Comparison of ENCODE assay signal across 8 cellular contexts in genomic region chr15:31975446-31976229, GRCh38. TPM values are rescaled to one million over a fixed set of nuclear protein-coding genes. Genes with fewer than 3 reads are reported as not detected.
A peak's percentile ranks its signal among the peaks of the same experiment; 100 is the strongest.
DNase-seq lines count a peak whose midpoint lies in the region; ATAC-seq and TF ChIP-seq lines count a peak whose summit lies in the region.

No MANE protein-coding gene starts in this region.

- H3K36me3 ChIP-seq in ovary = no peaks in the 10 kb centered on the region

- TF ChIP-seq POLR2A in ovary (IDR thresholded peaks at IDR 0.05) = no peak

- no peaks in the 10 kb centered on the region for H3K9me3 ChIP-seq in ovary

- intact Hi-C loops in ovary (cut with DNase I) = no loop called here

- TF ChIP-seq EP300 in ovary (IDR thresholded peaks at IDR 0.05) = no peak

- ATAC-seq in stimulated activated naive CD8-positive, alpha-beta T cell treated with anti-CD3 and anti-CD28 coated beads, Interleukin-15, amount 100 ng/mL, for 72 hours = peak; percentile 49
- ATAC-seq in stimulated activated naive CD8-positive, alpha-beta T cell treated with anti-CD3 and anti-CD28 coated beads, Interleukin-15, Interleukin-2, amounts not matched to agents 100 U/mL and 50 U/mL, for 24 hours = no peak
- no peak for ATAC-seq in HG03159 (IDR thresholded peaks at IDR 0.05; ENCODE audit: unreplicated experiment)

- peaks cover 41% of the 10 kb centered on the region for H3K27me3 Mint-ChIP-seq in stimulated activated naive CD8-positive, alpha-beta T cell treated with anti-CD3 and anti-CD28 coated beads, Interleukin-15, amount 100 ng/mL, for 72 hours
- peaks cover 4 to 13% (median 11%) of the 10 kb centered on the region in 3 donors for H3K27me3 Mint-ChIP-seq in immature natural killer cell (ENCODE audit: low read depth in 3 of 3)

- 45 to 55% (median 49%) methylated on average over 27 of the region's 27 CpGs for WGBS in ovary, 3 donors

- peak overlapping the region in 1 of 2 donors; percentile 55 for H3K4me3 Mint-ChIP-seq in stimulated activated naive CD8-positive, alpha-beta T cell treated with anti-CD3 and anti-CD28 coated beads, Interleukin-15, amount 100 ng/mL, for 72 hours
- peak overlapping the region in 3 of 5 donors; percentile 10 to 41 (median 22) for H3K4me3 Mint-ChIP-seq in immature natural killer cell

- H3K4me1 Mint-ChIP-seq in stimulated activated naive CD8-positive, alpha-beta T cell treated with anti-CD3 and anti-CD28 coated beads, Interleukin-15, amount 100 ng/mL, for 72 hours = peaks cover 17% of the 10 kb centered on the region
- H3K4me1 Mint-ChIP-seq in immature natural killer cell = peaks cover 13 to 18% of the 10 kb centered on the region in 2 donors

- no peaks in the 10 kb centered on the region for H3K36me3 Mint-ChIP-seq in immature natural killer cell

- H3K4me3 ChIP-seq in ovary = no peak overlapping the region

- H3K9me3 Mint-ChIP-seq in stimulated activated naive CD8-positive, alpha-beta T cell treated with anti-CD3 and anti-CD28 coated beads, Interleukin-15, amount 100 ng/mL, for 72 hours = no peaks in the 10 kb centered on the region
- H3K9me3 Mint-ChIP-seq in immature natural killer cell = no peaks in the 10 kb centered on the region

- H3K27ac Mint-ChIP-seq in stimulated activated naive CD8-positive, alpha-beta T cell treated with anti-CD3 and anti-CD28 coated beads, Interleukin-15, amount 100 ng/mL, for 72 hours = no peak overlapping the region
- no peak overlapping the region for H3K27ac Mint-ChIP-seq in immature natural killer cell

- no peaks in the 10 kb centered on the region for H3K27me3 ChIP-seq in ovary

- H3K4me1 ChIP-seq in ovary (ENCODE audit: insufficient read depth) = no peaks in the 10 kb centered on the region

- TF ChIP-seq CTCF in ovary (IDR thresholded peaks at IDR 0.05) = no peak

- DNase-seq in stimulated activated naive CD8-positive, alpha-beta T cell treated with anti-CD3 and anti-CD28 coated beads, Interleukin-15, amount 100 ng/mL, for 72 hours = no peak
- DNase-seq in stimulated activated naive CD8-positive, alpha-beta T cell treated with anti-CD3 and anti-CD28 coated beads, Interleukin-15, Interleukin-2, amounts not matched to agents 100 U/mL and 50 U/mL, for 24 hours = no peak
- DNase-seq in SK-N-DZ (ENCODE audit: low spot score) = peak; percentile 73
- DNase-seq in immature natural killer cell = no peak
- DNase-seq in ovary = no peak
- no peak for DNase-seq in NCI-H2107 (lab: John Stamatoyannopoulos, UW)
- no peak for DNase-seq in RPMI8226

- H3K27ac ChIP-seq in ovary = no peak overlapping the region

RNA-seq across cellular contexts. Expression of gene CHRNA7, which starts 54.7 kb away (rescaled TPM):
- polyA plus RNA-seq in SK-N-DZ (2014; cell fraction: cytosol; rRNA removed) = 32.2 and 38.3 TPM in 2 replicates
- 25.8 and 34.9 TPM in 2 replicates for polyA plus RNA-seq in SK-N-DZ (2014; cell fraction: nucleus; rRNA removed)
- polyA plus RNA-seq in immature natural killer cell = under 1 TPM in 2 of 3 donors, not detected in 1; 0.06 to 0.91 TPM
- 1 to 10 TPM; 1.8 to 5.2 (median 3.4) TPM for total RNA-seq in ovary
- 1 to 10 TPM; 1.6 to 1.9 TPM for polyA plus RNA-seq in ovary
